In the genomic region with DNA sequence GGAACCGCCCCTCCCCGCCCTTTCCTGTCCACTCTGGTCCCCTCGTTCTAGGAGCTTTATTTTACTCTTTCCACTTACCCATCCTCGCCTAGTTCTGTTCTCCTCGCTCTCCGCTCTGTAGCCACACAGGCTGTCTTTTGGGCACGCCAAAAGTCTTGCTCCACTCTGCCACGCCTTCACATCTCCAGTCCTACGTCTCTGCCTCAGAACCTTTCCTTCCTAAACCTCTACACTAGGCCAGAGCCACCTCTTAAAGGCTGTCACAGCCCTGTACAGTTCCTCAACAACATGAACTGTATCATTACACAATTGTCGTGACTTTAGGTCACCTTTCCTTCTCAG, we compare ENCODE assay signal across 8 cellular contexts. TPM values are rescaled to one million over a fixed set of nuclear protein-coding genes. Genes with fewer than 3 reads are reported as not detected.
DNase-seq lines count a peak whose midpoint lies in the region; ATAC-seq, FAIRE-seq and TF ChIP-seq lines count a peak whose summit lies in the region.

No MANE protein-coding gene starts in this region.

- peaks cover 20% of the 10 kb centered on the region for H3K36me3 Mint-ChIP-seq in CD4-positive, alpha-beta T cell (ENCODE audit: low read depth)
- peaks cover 21% of the 10 kb centered on the region for H3K36me3 Mint-ChIP-seq in effector memory CD8-positive, alpha-beta T cell (ENCODE audit: insufficient read depth)

- H3K27me3 Mint-ChIP-seq in CD4-positive, alpha-beta T cell = no peaks in the 10 kb centered on the region
- H3K27me3 Mint-ChIP-seq in effector memory CD8-positive, alpha-beta T cell = no peaks in the 10 kb centered on the region

- H3K9me3 ChIP-seq in CD4-positive, alpha-beta T cell (ENCODE audit: control insufficient read depth, low read length) = no peaks in the 10 kb centered on the region
- H3K9me3 ChIP-seq in MM.1S (replicated peaks; ENCODE audit: insufficient read depth, low read length) (no peaks in the 10 kb centered on the region), neuronal stem cell (replicated peaks in 1 of 2; ENCODE audit: control insufficient read depth in 2 of 2, insufficient read depth in 1 of 2, low read depth in 1 of 2, low read length in 2 of 2) (peaks cover 0 to under 1% of the 10 kb centered on the region in 2 donors)

- peaks cover 8% of the 10 kb centered on the region; the same call in 1 of the 2 replicates for H3F3A ChIP-seq in MM.1S (ENCODE audit: insufficient read depth, low read length)

- peaks cover 44% of the 10 kb centered on the region for H3K79me2 ChIP-seq in MM.1S (ENCODE audit: low read length)

- no peak for FAIRE-seq in RCC 7860 (lab: Jason Lieb, UNC)

- H3K4me2 ChIP-seq in MM.1S (ENCODE audit: low read depth, low read length) (peak overlapping the region; percentile 89; the same call in 1 of the 2 replicates), neuronal stem cell (ENCODE audit: insufficient read depth, low read length, poor library complexity, severe bottlenecking) (peak overlapping the region; percentile 2)

- POLR2A ChIA-PET in CD4-positive, alpha-beta T cell (lab: Charles Lee) = interaction anchor here (1.0 to 1.3 kb wide), 6 partner anchors 17 to 390 kb away, joined by 3 to 9 read pairs (median 4); partner anchors contain the start of genes ATOSA and MYO5A

- CTCF ChIA-PET in CD4-positive, alpha-beta T cell (lab: Charles Lee) = no interaction called here

- no peak overlapping the region for H2BK12ac ChIP-seq in neuronal stem cell (ENCODE audit: low read length)

- no peak overlapping the region for H2BK5ac ChIP-seq in neuronal stem cell (ENCODE audit: low read length)

- DNase-seq in CD4-positive, alpha-beta T cell = no peak
- DNase-seq in MM.1S (no peak), neuronal stem cell (ENCODE audit: low spot score) (no peak), AG08395 (ENCODE audit: low spot score) (no peak), RCC 7860 (ENCODE audit: low spot score) (no peak), HK-2 (ENCODE audit: unreplicated experiment) (no peak), NCI-H1105 (lab: John Stamatoyannopoulos, UW) (no peak)
- no peak for DNase-seq in effector memory CD8-positive, alpha-beta T cell

- intact Hi-C loops in CD4-positive, alpha-beta T cell (cut with DNase I, micrococcal nuclease) = loop anchor here (2.0 to 5.0 kb wide), 6 partner anchors 40 to 312 kb away; partner anchors contain the start of genes ATOSA (in 2 of the 2) and MYO5A (in 1 of the 2)

- H3K79me1 ChIP-seq in neuronal stem cell (ENCODE audit: low read depth, low read length) = peaks cover 2% of the 10 kb centered on the region

- peak overlapping the region; percentile 93 for H3K27ac ChIP-seq in CD4-positive, alpha-beta T cell (ENCODE audit: low read depth, low read length)
- peak overlapping the region; percentile 75; the same call in 1 of the 2 replicates for H3K27ac ChIP-seq in MM.1S (ENCODE audit: low read length)
- H3K27ac ChIP-seq in neuronal stem cell (replicated peaks; ENCODE audit: low read length) = peak overlapping the region; percentile 21

- H2AFZ ChIP-seq in MM.1S (ENCODE audit: low read length) = peak overlapping the region; percentile 79
- H2AFZ ChIP-seq in neuronal stem cell (ENCODE audit: low read length) = peak overlapping the region; percentile 87

- H3K23ac ChIP-seq in neuronal stem cell (ENCODE audit: low read depth, low read length, poor library complexity) = no peak overlapping the region

- peak overlapping the region; percentile 31 for H4K91ac ChIP-seq in neuronal stem cell (ENCODE audit: low read depth, low read length, poor library complexity)

- WGBS in neuronal stem cell (ENCODE audit: extremely low coverage in 2 of 2, insufficient read length in 2 of 2, insufficient replicate concordance in 1 of 2), 2 donors = no CpG with 5 or more reads among the region's 10 CpGs

- no peaks in the 10 kb centered on the region for H3K9me2 ChIP-seq in MM.1S (replicated peaks; ENCODE audit: insufficient read depth, low read length)

- H3K18ac ChIP-seq in neuronal stem cell (ENCODE audit: low read length) = no peak overlapping the region

- no peak for TF ChIP-seq CTCF in CD4-positive, alpha-beta T cell (IDR thresholded peaks at IDR 0.05)
- no peak for TF ChIP-seq CTCF in MM.1S (IDR thresholded peaks at IDR 0.05; ENCODE audit: low read length)

- H2BK15ac ChIP-seq in neuronal stem cell (ENCODE audit: low read length) = no peak overlapping the region

- H3K4me3 ChIP-seq in MM.1S (ENCODE audit: low read length) (peak overlapping the region; percentile 77), neuronal stem cell (ENCODE audit: low read length in 2 of 2) (peak overlapping the region; percentile 36 to 69)

- ATAC-seq in CD4-positive, alpha-beta T cell (ENCODE audit: poor library complexity) = no peak
- ATAC-seq in effector memory CD8-positive, alpha-beta T cell (replicated peaks) = no peak

- H3K27ac Mint-ChIP-seq in CD4-positive, alpha-beta T cell = peak overlapping the region; percentile 98
- H3K27ac Mint-ChIP-seq in effector memory CD8-positive, alpha-beta T cell = peak overlapping the region; percentile 99

- no peak overlapping the region for H3K14ac ChIP-seq in neuronal stem cell (ENCODE audit: low read length)

- H3K36me3 ChIP-seq in MM.1S (replicated peaks; ENCODE audit: insufficient read depth, low read length) (no peaks in the 10 kb centered on the region), neuronal stem cell (replicated peaks in 1 of 2; ENCODE audit: control insufficient read depth in 2 of 2, insufficient read depth in 2 of 2, low read length in 2 of 2) (peaks cover 0 to 6% of the 10 kb centered on the region in 2 donors)

- no peaks in the 10 kb centered on the region for H3K27me3 ChIP-seq in CD4-positive, alpha-beta T cell (ENCODE audit: control insufficient read depth, insufficient read depth, low read length)
- no peaks in the 10 kb centered on the region for H3K27me3 ChIP-seq in MM.1S (replicated peaks; ENCODE audit: insufficient read depth, low read length)
- H3K27me3 ChIP-seq in neuronal stem cell (ENCODE audit: control insufficient read depth in 3 of 3, insufficient read depth in 3 of 3, low read depth in 1 of 3, low read length in 3 of 3) = no peaks in the 10 kb centered on the region

- H3K9me3 Mint-ChIP-seq in CD4-positive, alpha-beta T cell = peaks cover 4% of the 10 kb centered on the region
- H3K9me3 Mint-ChIP-seq in effector memory CD8-positive, alpha-beta T cell = no peaks in the 10 kb centered on the region

- no peak overlapping the region for H2AK5ac ChIP-seq in neuronal stem cell (ENCODE audit: low read depth, low read length)

- H2BK120ac ChIP-seq in neuronal stem cell (ENCODE audit: low read depth, low read length) = no peak overlapping the region

- peak overlapping the region; percentile 43 for H4K8ac ChIP-seq in neuronal stem cell (ENCODE audit: low read depth, low read length)

- peaks cover 40% of the 10 kb centered on the region for H3K4me1 Mint-ChIP-seq in CD4-positive, alpha-beta T cell (ENCODE audit: low read depth)
- peaks cover 15 to 31% of the 10 kb centered on the region in 2 donors for H3K4me1 Mint-ChIP-seq in effector memory CD8-positive, alpha-beta T cell (ENCODE audit: low read depth in 2 of 2)

- no peak overlapping the region for H3K4ac ChIP-seq in neuronal stem cell (ENCODE audit: low read length)

- H3K9ac ChIP-seq in MM.1S (ENCODE audit: low read length) (peak overlapping the region; percentile 88; the same call in 1 of the 2 replicates), neuronal stem cell (ENCODE audit: low read depth, low read length, poor library complexity) (no peak overlapping the region)

- H4K20me1 ChIP-seq in MM.1S (ENCODE audit: insufficient read depth, low read length) = peaks cover 11% of the 10 kb centered on the region

- peak overlapping the region; percentile 99 for H3K4me3 Mint-ChIP-seq in CD4-positive, alpha-beta T cell
- H3K4me3 Mint-ChIP-seq in effector memory CD8-positive, alpha-beta T cell = peak overlapping the region; percentile 72 to 87

- H3K4me1 ChIP-seq in MM.1S (ENCODE audit: low read length) = peaks cover 11% of the 10 kb centered on the region
- peaks cover 3% of the 10 kb centered on the region in 2 donors for H3K4me1 ChIP-seq in neuronal stem cell (ENCODE audit: control insufficient read depth in 2 of 2, insufficient read depth in 1 of 2, low read depth in 1 of 2, low read length in 2 of 2)

RNA-seq across cellular contexts. Expression of gene ARPP19, which starts 0.4 kb away (rescaled TPM):
- 100 to 1,000 TPM; 134 to 146 TPM for total RNA-seq in CD4-positive, alpha-beta T cell
- polyA plus RNA-seq in neuronal stem cell (2013, experiment 1 of 2) = 119 TPM
- polyA plus RNA-seq in neuronal stem cell (2013, experiment 2 of 2) = 123 TPM

RNA-seq across cellular contexts. Expression of gene MYO5A, which starts 40.5 kb away (rescaled TPM):
- 10 to 100 TPM; 25.5 TPM for total RNA-seq in CD4-positive, alpha-beta T cell
- 10.3 TPM for polyA plus RNA-seq in neuronal stem cell (2013, experiment 1 of 2)
- polyA plus RNA-seq in neuronal stem cell (2013, experiment 2 of 2) = 11.1 TPM

Comparison
In these comparisons a context has a peak if more than half of its experiments do, and no peak if none do; other contexts are left out.
1. H3K27ac ChIP-seq: peak in every context shown above with its lines; median percentile 93 in CD4-positive, alpha-beta T cell; 75 in MM.1S; 21 in neuronal stem cell.